18 cellular contexts compared by ENCODE assay signal in genomic region chr16:57325458-57325857, GRCh38. TPM values are rescaled to one million over a fixed set of nuclear protein-coding genes. Genes with fewer than 3 reads are reported as not detected.
"Had no signal": no experiment of that assay in that cellular context is flagged by ENCODE, and none has a peak within 500 bp of the region (broad histone marks: within the 10 kb centered on the region; RNA-seq: fewer than 3 reads in every experiment).

No MANE protein-coding gene starts in this region.

- H3K36me3 ChIP-seq: heart right ventricle had no signal

- DNase-seq: activated CD4-positive, alpha-beta T cell treated with anti-CD3 and anti-CD28 coated beads, Interleukin-2, amount 10 ng/mL, durations not matched to agents 7 days and 5 days; activated CD8-positive, alpha-beta memory T cell treated with anti-CD3 and anti-CD28 coated beads for 24 hours; activated naive CD4-positive, alpha-beta T cell treated with anti-CD3 and anti-CD28 coated beads, Interleukin-2, amount 10 ng/mL, durations not matched to agents 7 days and 5 days; body of pancreas; effector memory CD8-positive, alpha-beta T cell; heart right ventricle; mammary epithelial cell; nucleus accumbens; stimulated activated CD4-positive, alpha-beta T cell treated with anti-CD3 and anti-CD28 coated beads, Interleukin-4, amount 100 ng/mL, for 24 hours; stimulated activated naive CD8-positive, alpha-beta T cell treated with anti-CD3 and anti-CD28 coated beads, Interleukin-15, amount 100 ng/mL, for 72 hours; T-helper 17 cell; testis had no signal

- H3K9me3 ChIP-seq: body of pancreas, testis had no signal

- H3K4me3 ChIP-seq: body of pancreas, heart right ventricle, testis had no signal

- H3K27me3 ChIP-seq: body of pancreas, testis had no signal

- ATAC-seq: body of pancreas; effector memory CD8-positive, alpha-beta T cell; heart right ventricle; natural killer cell treated with Interleukin-12 subunit alpha and Interleukin-12 subunit beta and Interleukin-15 and Interleukin-18, amount 100 ng/mL, for 72 hours; stimulated activated naive CD8-positive, alpha-beta T cell treated with anti-CD3 and anti-CD28 coated beads, Interleukin-15, amount 100 ng/mL, for 72 hours; T-helper 17 cell; WTC11 had no signal

- H3K27ac ChIP-seq: body of pancreas, epithelial cell of prostate, heart right ventricle, testis had no signal

- H3K4me1 ChIP-seq: body of pancreas, testis had no signal

RNA-seq across cellular contexts. Expression of gene CCL22, which starts 33.1 kb away (rescaled TPM):
- total RNA-seq: body of pancreas, frontal cortex, pulmonary artery endothelial cell, T-helper 17 cell, testis, ureter had no signal

RNA-seq across cellular contexts. Expression of gene CX3CL1, which starts 46.8 kb away (rescaled TPM):
- total RNA-seq: activated CD4-positive, alpha-beta T cell treated with anti-CD3 and anti-CD28 coated beads, Interleukin-2, amount 10 ng/mL, durations not matched to agents 7 days and 5 days; natural killer cell treated with Interleukin-12 subunit alpha and Interleukin-12 subunit beta and Interleukin-15 and Interleukin-18, amount 100 ng/mL, for 72 hours; T-helper 17 cell had no signal
